9 cellular contexts compared by ENCODE assay signal in genomic region chr17:12973496-12974318, GRCh38. TPM values are rescaled to one million over a fixed set of nuclear protein-coding genes. Genes with fewer than 3 reads are reported as not detected.
DNase-seq lines count a peak whose midpoint lies in the region; ATAC-seq, FAIRE-seq and TF ChIP-seq lines count a peak whose summit lies in the region.
"Had no signal": no experiment of that assay in that cellular context is flagged by ENCODE, and none has a peak within 500 bp of the region (broad histone marks: within the 10 kb centered on the region; RNA-seq: fewer than 3 reads in every experiment).

No MANE protein-coding gene starts in this region.

- H3K27me3 Mint-ChIP-seq in astrocyte (ENCODE audit: low read depth, unreplicated experiment) = peaks cover 11% of the 10 kb centered on the region

- TF ChIP-seq POLR2A in prostate gland (IDR thresholded peaks at IDR 0.05) = no peak

- no peaks in the 10 kb centered on the region for H3K9me3 ChIP-seq in BLaER1
- H3K9me3 ChIP-seq in astrocyte (ENCODE audit: insufficient read depth, low read depth, low read length) = no peaks in the 10 kb centered on the region
- no peaks in the 10 kb centered on the region for H3K9me3 ChIP-seq in prostate gland

- H3K36me3 ChIP-seq in BLaER1 (no peaks in the 10 kb centered on the region), astrocyte (ENCODE audit: insufficient read depth, low read length) (no peaks in the 10 kb centered on the region), prostate gland (no peaks in the 10 kb centered on the region)

- no peaks in the 10 kb centered on the region for H3K4me1 Mint-ChIP-seq in astrocyte (ENCODE audit: low read depth, unreplicated experiment)
- H3K4me1 Mint-ChIP-seq: activated CD8-positive, alpha-beta memory T cell treated with anti-CD3 and anti-CD28 coated beads, Interleukin-2, amount 10 ng/mL, durations not matched to agents 7 days and 5 days had no signal

- no peaks in the 10 kb centered on the region for H3K79me2 ChIP-seq in astrocyte (ENCODE audit: insufficient read depth, low read length)

- H3K9me3 Mint-ChIP-seq in astrocyte (ENCODE audit: unreplicated experiment) = peaks cover 3% of the 10 kb centered on the region

- H3K4me1 ChIP-seq in BLaER1 (peaks cover 10% of the 10 kb centered on the region), astrocyte (ENCODE audit: insufficient read depth, low read length) (peaks cover 3% of the 10 kb centered on the region), prostate gland (replicated peaks) (no peaks in the 10 kb centered on the region)

- H3K27ac Mint-ChIP-seq in astrocyte (ENCODE audit: unreplicated experiment) = no peak overlapping the region
- H3K27ac Mint-ChIP-seq: activated CD8-positive, alpha-beta memory T cell treated with anti-CD3 and anti-CD28 coated beads, Interleukin-2, amount 10 ng/mL, durations not matched to agents 7 days and 5 days had no signal

- no peak overlapping the region for H3K4me3 Mint-ChIP-seq in astrocyte (ENCODE audit: unreplicated experiment)
- H3K4me3 Mint-ChIP-seq: activated CD8-positive, alpha-beta memory T cell treated with anti-CD3 and anti-CD28 coated beads, Interleukin-2, amount 10 ng/mL, durations not matched to agents 7 days and 5 days had no signal

- 1% methylated on average over 6 of the region's 43 CpGs for whole genome bisulfite sequencing in prostate gland

- H3K36me3 Mint-ChIP-seq in astrocyte (ENCODE audit: low read depth, unreplicated experiment) = no peaks in the 10 kb centered on the region
- H3K36me3 Mint-ChIP-seq: activated CD8-positive, alpha-beta memory T cell treated with anti-CD3 and anti-CD28 coated beads, Interleukin-2, amount 10 ng/mL, durations not matched to agents 7 days and 5 days had no signal

- no peaks in the 10 kb centered on the region for H3K27me3 ChIP-seq in BLaER1
- H3K27me3 ChIP-seq in astrocyte (ENCODE audit: insufficient read depth, low read length) = no peaks in the 10 kb centered on the region
- no peaks in the 10 kb centered on the region for H3K27me3 ChIP-seq in prostate gland (replicated peaks; ENCODE audit: insufficient read depth)

- H3K4me3 ChIP-seq in BLaER1 (no peak overlapping the region), astrocyte (ENCODE audit: insufficient read depth, low read depth, low read length) (peak overlapping the region; percentile 49), prostate gland (peak overlapping the region; percentile 27 to 28)

- ATAC-seq in GM18858 (IDR thresholded peaks at IDR 0.05; ENCODE audit: unreplicated experiment) (no peak), GM19463 (IDR thresholded peaks at IDR 0.05; ENCODE audit: unreplicated experiment) (no peak)
- ATAC-seq: activated CD8-positive, alpha-beta memory T cell treated with anti-CD3 and anti-CD28 coated beads, Interleukin-2, amount 10 ng/mL, durations not matched to agents 7 days and 5 days had no signal

- H2AFZ ChIP-seq in astrocyte (ENCODE audit: low read depth, low read length) = peak overlapping the region; percentile 89

- H4K20me1 ChIP-seq in BLaER1 (no peaks in the 10 kb centered on the region), astrocyte (ENCODE audit: insufficient read depth, low read length) (no peaks in the 10 kb centered on the region)

- no peak for FAIRE-seq in astrocyte (lab: Jason Lieb, UNC)
- FAIRE-seq in urothelium cell line (lab: Jason Lieb, UNC) = no peak

- DNase-seq in astrocyte (ENCODE audit: low read depth) (peak; percentile 13), hepatic stellate cell (ENCODE audit: low spot score) (peak; percentile 33), prostate gland (ENCODE audit: low spot score) (no peak), NCI-H748 treated with DMSO at 0.1 percent for 48 hours (lab: John Stamatoyannopoulos, UW) (no peak), urothelium cell line (ENCODE audit: low spot score) (no peak)
- DNase-seq: activated CD8-positive, alpha-beta memory T cell treated with anti-CD3 and anti-CD28 coated beads, Interleukin-2, amount 10 ng/mL, durations not matched to agents 7 days and 5 days had no signal

- TF ChIP-seq CTCF in astrocyte (IDR thresholded peaks at IDR 0.05; ENCODE audit: insufficient read depth, low read depth, low read length) = no peak
- no peak for TF ChIP-seq CTCF in prostate gland (IDR thresholded peaks at IDR 0.05)

- peak overlapping the region; percentile 34; the same call in 1 of the 2 replicates for H3K4me2 ChIP-seq in BLaER1
- H3K4me2 ChIP-seq in astrocyte (ENCODE audit: low read length) = peak overlapping the region; percentile 84

- no peak overlapping the region for H3K9ac ChIP-seq in BLaER1
- peak overlapping the region; percentile 44 for H3K9ac ChIP-seq in astrocyte (ENCODE audit: low read length)

- H3K27ac ChIP-seq in BLaER1 (0 out of 2 replicates have a peak overlapping the region, but pooled peaks have one; percentile 22), astrocyte (ENCODE audit: low read depth, low read length) (no peak overlapping the region), prostate gland (no peak overlapping the region)

- intact Hi-C loops in prostate gland (cut with DNase I) = no loop called here

RNA-seq across cellular contexts. Expression of gene ELAC2, which starts 44.1 kb away (rescaled TPM):
- total RNA-seq in astrocyte (61.2 and 63.2 TPM in 2 replicates), prostate gland (100 to 1,000 TPM in 1 of 2 donors, 10 to 100 TPM in 1; 66.9 to 104 TPM)

Comparison
In these comparisons a context has a peak if more than half of its experiments do, and no peak if none do; other contexts are left out.
1. DNase-seq: peak in astrocyte (single experiment) and hepatic stellate cell (single experiment); none in prostate gland (single experiment), NCI-H748 treated with DMSO at 0.1 percent for 48 hours (single experiment) and urothelium cell line (single experiment).